Comparison of ENCODE assay signal across 8 cellular contexts in genomic region chr19:1264801-1265610, GRCh38. TPM values are rescaled to one million over a fixed set of nuclear protein-coding genes. Genes with fewer than 3 reads are reported as not detected.
DNase-seq lines count a peak whose midpoint lies in the region; ATAC-seq and TF ChIP-seq lines count a peak whose summit lies in the region.

No MANE protein-coding gene starts in this region.

- no peak for ATAC-seq in HG03520 (IDR thresholded peaks at IDR 0.05; ENCODE audit: unreplicated experiment)

- WGBS in mesodermal cell (ENCODE audit: insufficient coverage in 2 of 2), 2 experiments, result 63 to 68% methylated on average over 25 of the region's 26 CpGs

- peak overlapping the region; percentile 70 for H3K9ac ChIP-seq in NT2/D1 (ENCODE audit: insufficient read length, low read depth)

- no peak for TF ChIP-seq POLR2A in uterus (IDR thresholded peaks at IDR 0.05)

- intact Hi-C loops in uterus (cut with DNase I; ENCODE audit: low total_unique reads), result no loop called here

- no peak for TF ChIP-seq CTCF in uterus (IDR thresholded peaks at IDR 0.05)

- H3K4me3 ChIP-seq in NT2/D1 (ENCODE audit: insufficient read length, low read depth) (no peak overlapping the region), mesodermal cell (ENCODE audit: extremely low read depth, insufficient read depth, low read length, poor library complexity, severe bottlenecking) (peak overlapping the region; percentile 5), uterus (no peak overlapping the region)

- H3K27ac ChIP-seq in mesodermal cell (ENCODE audit: low read depth, low read length, severe bottlenecking) (peak overlapping the region; percentile 90), uterus (peak overlapping the region; percentile 90 to 91)

- no peaks in the 10 kb centered on the region for H3K9me3 ChIP-seq in NT2/D1 (ENCODE audit: insufficient read depth, low read length)
- H3K9me3 ChIP-seq in mesodermal cell (ENCODE audit: control insufficient read depth, low read length), result no peaks in the 10 kb centered on the region
- H3K9me3 ChIP-seq in uterus, result no peaks in the 10 kb centered on the region

- in situ Hi-C loops in KBM-7 (cut with MboI; ENCODE audit: low pct_unique_long_range_greater_than_20kb, low sequenced_read_pairs), result no loop called here

- H3K36me3 ChIP-seq in NT2/D1 (ENCODE audit: insufficient read depth, insufficient read length, low read length) (peaks cover 17% of the 10 kb centered on the region), mesodermal cell (ENCODE audit: control insufficient read depth, insufficient read depth, low read length) (peaks cover 3% of the 10 kb centered on the region), uterus (no peaks in the 10 kb centered on the region)

- H3K27me3 ChIP-seq in NT2/D1 (ENCODE audit: insufficient read depth, insufficient read length) (peaks cover 15% of the 10 kb centered on the region), uterus (no peaks in the 10 kb centered on the region)

- peaks cover 47% of the 10 kb centered on the region for H3K4me1 ChIP-seq in NT2/D1 (ENCODE audit: insufficient read depth, insufficient read length)
- H3K4me1 ChIP-seq in mesodermal cell (ENCODE audit: control insufficient read depth, insufficient read depth, low read length, poor library complexity, severe bottlenecking), result peaks cover 66% of the 10 kb centered on the region
- H3K4me1 ChIP-seq in uterus, result peaks cover 32 to 56% of the 10 kb centered on the region in 2 donors

- DNase-seq in EL (peak; percentile 96), NT2/D1 (ENCODE audit: low read depth, low spot score) (peak; percentile 81), dedifferentiated amniotic fluid mesenchymal stem cell (ENCODE audit: extremely low spot score) (peak; percentile 72), uterus (peak; percentile 85 to 88), KBM-7 (no peak), NCI-H2081 treated with DMSO at 0.1 percent for 48 hours (lab: John Stamatoyannopoulos, UW) (no peak)

RNA-seq across cellular contexts. Expression of gene CIRBP, which starts 4.1 kb away (rescaled TPM):
- polyA plus RNA-seq in mesodermal cell (2013, experiment 1 of 2), result 231 TPM
- 221 TPM for polyA plus RNA-seq in mesodermal cell (2013, experiment 2 of 2)
- total RNA-seq in uterus, result 100 to 1,000 TPM; 235 to 950 (median 535) TPM

RNA-seq across cellular contexts. Expression of gene FAM174C, which starts 10.3 kb away (rescaled TPM):
- polyA plus RNA-seq in mesodermal cell (2013, experiment 1 of 2), result 22.1 TPM
- polyA plus RNA-seq in mesodermal cell (2013, experiment 2 of 2), result 19.2 TPM
- 10 to 100 TPM in 2 of 4 donors, 1 to 10 TPM in 2; 2.1 to 24.3 (median 7.1) TPM for total RNA-seq in uterus

RNA-seq across cellular contexts. Expression of gene MIDN, which starts 16.6 kb away (rescaled TPM):
- polyA plus RNA-seq in mesodermal cell (2013, experiment 1 of 2), result 101 TPM
- 84.0 TPM for polyA plus RNA-seq in mesodermal cell (2013, experiment 2 of 2)
- total RNA-seq in uterus, result 100 to 1,000 TPM in 1 of 4 donors, 10 to 100 TPM in 2, under 1 TPM in 1; 0.77 to 108 (median 15.0) TPM

RNA-seq across cellular contexts. Expression of gene EFNA2, which starts 20.7 kb away (rescaled TPM):
- 21.0 TPM for polyA plus RNA-seq in mesodermal cell (2013, experiment 1 of 2)
- 13.1 TPM for polyA plus RNA-seq in mesodermal cell (2013, experiment 2 of 2)
- under 1 TPM in 1 of 4 donors, not detected in 3; 0.76 TPM for total RNA-seq in uterus

RNA-seq across cellular contexts. Expression of gene ATP5F1D, which starts 23.5 kb away (rescaled TPM):
- 132 TPM for polyA plus RNA-seq in mesodermal cell (2013, experiment 1 of 2)
- 98.5 TPM for polyA plus RNA-seq in mesodermal cell (2013, experiment 2 of 2)
- total RNA-seq in uterus, result 100 to 1,000 TPM in 2 of 4 donors, 10 to 100 TPM in 1, 1 to 10 TPM in 1; 4.7 to 164 (median 68.9) TPM

Comparison
In these comparisons a context has a peak if more than half of its experiments do, and no peak if none do; other contexts are left out.
1. DNase-seq: peak in EL (single experiment), NT2/D1 (single experiment), dedifferentiated amniotic fluid mesenchymal stem cell (single experiment) and uterus (2 of 2); none in KBM-7 (single experiment) and NCI-H2081 treated with DMSO at 0.1 percent for 48 hours (single experiment).